1 cellular context compared by ENCODE assay signal in genomic region chr18:59870623-59871130, GRCh38.
TF ChIP-seq lines count a peak whose summit lies in the region.

No MANE protein-coding gene starts in this region.

TF ChIP-seq in IMR-90, 13 proteins besides CTCF, POLR2A, EP300 and RAD21 (continued from another document):
- TF ChIP-seq ELK1 (IDR thresholded peaks at IDR 0.05; ENCODE audit: borderline replicate concordance, low read depth, low read length) = no peak
- TF ChIP-seq, protein P1, sequence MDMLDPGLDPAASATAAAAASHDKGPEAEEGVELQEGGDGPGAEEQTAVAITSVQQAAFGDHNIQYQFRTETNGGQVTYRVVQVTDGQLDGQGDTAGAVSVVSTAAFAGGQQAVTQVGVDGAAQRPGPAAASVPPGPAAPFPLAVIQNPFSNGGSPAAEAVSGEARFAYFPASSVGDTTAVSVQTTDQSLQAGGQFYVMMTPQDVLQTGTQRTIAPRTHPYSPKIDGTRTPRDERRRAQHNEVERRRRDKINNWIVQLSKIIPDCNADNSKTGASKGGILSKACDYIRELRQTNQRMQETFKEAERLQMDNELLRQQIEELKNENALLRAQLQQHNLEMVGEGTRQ (IDR thresholded peaks at IDR 0.05; ENCODE audit: low read depth, low read length) = no peak
- TF ChIP-seq SMC3 (IDR thresholded peaks at IDR 0.05; ENCODE audit: low read depth, low read length) = no peak
TF ChIP-seq in IMR-90: peak in this region for 0.
